1 cellular context compared by ENCODE assay signal in genomic region chr10:6794441-6794840, GRCh38.
TF ChIP-seq lines count a peak whose summit lies in the region.

No MANE protein-coding gene starts in this region.

TF ChIP-seq in H1, 55 proteins besides CTCF, POLR2A, EP300 and RAD21 (continued from another document):
- no peak for TF ChIP-seq ATF2 (IDR thresholded peaks at IDR 0.05; ENCODE audit: low read length)
- TF ChIP-seq RBBP5 (IDR thresholded peaks at IDR 0.05; ENCODE audit: borderline replicate concordance, low read depth, low read length) = no peak
- TF ChIP-seq POLR2AphosphoS5 (IDR thresholded peaks at IDR 0.05; ENCODE audit: low read depth, low read length) = no peak
- TF ChIP-seq JUN (IDR thresholded peaks at IDR 0.05; ENCODE audit: low read depth, low read length) = no peak
- TF ChIP-seq MAFK (IDR thresholded peaks at IDR 0.05; ENCODE audit: low read depth, low read length) = no peak
- TF ChIP-seq BRCA1 (IDR thresholded peaks at IDR 0.05; ENCODE audit: low read depth, low read length) = no peak
- no peak for TF ChIP-seq FOSL1 (IDR thresholded peaks at IDR 0.05; ENCODE audit: insufficient read depth, low read depth, low read length)
